ENCODE assay signal across 16 cellular contexts in genomic region chr7:99061001-99061779, GRCh38.
"Had no signal": no experiment of that assay in that cellular context is flagged by ENCODE, and none has a peak within 500 bp of the region (broad histone marks: within the 10 kb centered on the region; RNA-seq: fewer than 3 reads in every experiment).

No MANE protein-coding gene starts in this region.

- H3K4me3 ChIP-seq: adrenal gland, coronary artery, heart right ventricle, left lung, thyroid gland had no signal

- H3K9me3 ChIP-seq: adrenal gland, heart right ventricle, left lung, thyroid gland had no signal

- H3K4me3 Mint-ChIP-seq: activated T-cell treated with anti-CD3 and anti-CD28 coated beads, Interleukin-2, amount 50 U/mL, for 4 hours; neural crest cell; T-helper 1 cell treated with Interleukin-12 subunit alpha and Interleukin-12 subunit beta and Interleukin-4 antibody, amounts not matched to agents 30 μg/mL and 1 μg/mL, for 36 hours had no signal

- FAIRE-seq: frontal cortex, islet of Langerhans had no signal

- H3K27ac ChIP-seq: coronary artery, heart right ventricle, left lung, thyroid gland had no signal

- DNase-seq: activated CD4-positive, alpha-beta T cell treated with anti-CD3 and anti-CD28 coated beads for 48 hours; activated CD8-positive, alpha-beta memory T cell treated with anti-CD3 and anti-CD28 coated beads for 24 hours; activated gamma-delta T cell treated with Interleukin-2 at 50 U/mL for 16 hours; activated T-cell treated with anti-CD3 and anti-CD28 coated beads, Interleukin-2, amount 50 U/mL, for 4 hours; effector CD8-positive, alpha-beta T cell; heart right ventricle; left lung; stimulated activated CD4-positive, alpha-beta T cell treated with anti-CD3 and anti-CD28 coated beads, Interleukin-4, amount 100 ng/mL, for 1 hour; stimulated activated CD8-positive, alpha-beta memory T cell treated with anti-CD3 and anti-CD28 coated beads, Interleukin-4, amount 100 ng/mL, for 48 hours; thyroid gland had no signal

- H3K9me3 Mint-ChIP-seq: activated T-cell treated with anti-CD3 and anti-CD28 coated beads, Interleukin-2, amount 50 U/mL, for 4 hours; neural crest cell; T-helper 1 cell treated with Interleukin-12 subunit alpha and Interleukin-12 subunit beta and Interleukin-4 antibody, amounts not matched to agents 30 μg/mL and 1 μg/mL, for 36 hours had no signal

- H3K4me1 Mint-ChIP-seq: neural crest cell had no signal

- H3K27ac Mint-ChIP-seq: T-helper 1 cell treated with Interleukin-12 subunit alpha and Interleukin-12 subunit beta and Interleukin-4 antibody, amounts not matched to agents 30 μg/mL and 1 μg/mL, for 36 hours had no signal

- H3K27me3 ChIP-seq: adrenal gland, heart right ventricle, left lung, thyroid gland had no signal

- H3K4me1 ChIP-seq: adrenal gland, heart right ventricle, left lung, thyroid gland had no signal
